Comparison of ENCODE assay signal across 9 cellular contexts in genomic region chr3:11289864-11290263, GRCh38. TPM values are rescaled to one million over a fixed set of nuclear protein-coding genes. Genes with fewer than 3 reads are reported as not detected.
DNase-seq lines count a peak whose midpoint lies in the region; ATAC-seq lines count a peak whose summit lies in the region.
"Had no signal": no experiment of that assay in that cellular context is flagged by ENCODE, and none has a peak within 500 bp of the region (broad histone marks: within the 10 kb centered on the region; RNA-seq: fewer than 3 reads in every experiment).

No MANE protein-coding gene starts in this region.

- peak overlapping the region; percentile 88 for H3K27ac Mint-ChIP-seq in stimulated activated naive CD8-positive, alpha-beta T cell treated with anti-CD3 and anti-CD28 coated beads, Interleukin-15, Interleukin-2, amounts not matched to agents 100 ng/mL and 50 ng/mL, for 24 hours
- peak overlapping the region; percentile 92 for H3K27ac Mint-ChIP-seq in activated naive CD8-positive, alpha-beta T cell treated with anti-CD3 and anti-CD28 coated beads for 36 hours
- H3K27ac Mint-ChIP-seq in memory B cell, result peak overlapping the region; percentile 98

- H3K36me3 Mint-ChIP-seq in stimulated activated naive CD8-positive, alpha-beta T cell treated with anti-CD3 and anti-CD28 coated beads, Interleukin-15, Interleukin-2, amounts not matched to agents 100 ng/mL and 50 ng/mL, for 24 hours (ENCODE audit: low read depth), result peaks cover 55% of the 10 kb centered on the region
- H3K36me3 Mint-ChIP-seq in activated naive CD8-positive, alpha-beta T cell treated with anti-CD3 and anti-CD28 coated beads for 36 hours, result peaks cover 41% of the 10 kb centered on the region
- H3K36me3 Mint-ChIP-seq in memory B cell, result peaks cover 6% of the 10 kb centered on the region

- no peaks in the 10 kb centered on the region for H3K27me3 Mint-ChIP-seq in stimulated activated naive CD8-positive, alpha-beta T cell treated with anti-CD3 and anti-CD28 coated beads, Interleukin-15, Interleukin-2, amounts not matched to agents 100 ng/mL and 50 ng/mL, for 24 hours
- no peaks in the 10 kb centered on the region for H3K27me3 Mint-ChIP-seq in activated naive CD8-positive, alpha-beta T cell treated with anti-CD3 and anti-CD28 coated beads for 36 hours
- no peaks in the 10 kb centered on the region for H3K27me3 Mint-ChIP-seq in memory B cell

- H3K4me1 Mint-ChIP-seq in stimulated activated naive CD8-positive, alpha-beta T cell treated with anti-CD3 and anti-CD28 coated beads, Interleukin-15, Interleukin-2, amounts not matched to agents 100 ng/mL and 50 ng/mL, for 24 hours (ENCODE audit: low read depth), result peaks cover 61% of the 10 kb centered on the region
- H3K4me1 Mint-ChIP-seq in activated naive CD8-positive, alpha-beta T cell treated with anti-CD3 and anti-CD28 coated beads for 36 hours, result peaks cover 53% of the 10 kb centered on the region
- peaks cover 42% of the 10 kb centered on the region for H3K4me1 Mint-ChIP-seq in memory B cell

- ATAC-seq in stimulated activated naive CD8-positive, alpha-beta T cell treated with anti-CD3 and anti-CD28 coated beads, Interleukin-15, Interleukin-2, amounts not matched to agents 100 U/mL and 50 U/mL, for 24 hours, result no peak
- ATAC-seq in memory B cell (ENCODE audit: low read depth) (no peak), GM18861 (IDR thresholded peaks at IDR 0.05; ENCODE audit: unreplicated experiment) (no peak)

- H3K9me3 Mint-ChIP-seq in stimulated activated naive CD8-positive, alpha-beta T cell treated with anti-CD3 and anti-CD28 coated beads, Interleukin-15, Interleukin-2, amounts not matched to agents 100 ng/mL and 50 ng/mL, for 24 hours, result no peaks in the 10 kb centered on the region
- no peaks in the 10 kb centered on the region for H3K9me3 Mint-ChIP-seq in activated naive CD8-positive, alpha-beta T cell treated with anti-CD3 and anti-CD28 coated beads for 36 hours
- no peaks in the 10 kb centered on the region for H3K9me3 Mint-ChIP-seq in memory B cell

- DNase-seq in stimulated activated naive CD8-positive, alpha-beta T cell treated with anti-CD3 and anti-CD28 coated beads, Interleukin-15, Interleukin-2, amounts not matched to agents 100 U/mL and 50 U/mL, for 24 hours, result no peak
- no peak for DNase-seq in activated naive CD8-positive, alpha-beta T cell treated with anti-CD3 and anti-CD28 coated beads for 36 hours
- DNase-seq in memory B cell (ENCODE audit: low spot score in 2 of 2) (no peak), NK-92 (lab: John Stamatoyannopoulos, UW; ENCODE audit: unreplicated experiment) (no peak), AML-193 (lab: John Stamatoyannopoulos, UW) (no peak), Ammon's horn (ENCODE audit: low spot score) (no peak)
- DNase-seq: activated gamma-delta T cell treated with Interleukin-2 at 50 U/mL for 16 hours had no signal

- peak overlapping the region; percentile 59 for H3K4me3 Mint-ChIP-seq in stimulated activated naive CD8-positive, alpha-beta T cell treated with anti-CD3 and anti-CD28 coated beads, Interleukin-15, Interleukin-2, amounts not matched to agents 100 ng/mL and 50 ng/mL, for 24 hours
- H3K4me3 Mint-ChIP-seq in activated naive CD8-positive, alpha-beta T cell treated with anti-CD3 and anti-CD28 coated beads for 36 hours, result no peak overlapping the region
- H3K4me3 Mint-ChIP-seq in memory B cell, result peak overlapping the region; percentile 41

RNA-seq across cellular contexts. Expression of gene ATG7, which starts 17.7 kb away (rescaled TPM):
- total RNA-seq in activated naive CD8-positive, alpha-beta T cell treated with anti-CD3 and anti-CD28 coated beads for 36 hours, result 10 to 100 TPM; 25.1 to 28.2 TPM
